Comparison of ENCODE assay signal across 8 cellular contexts in the genomic region with DNA sequence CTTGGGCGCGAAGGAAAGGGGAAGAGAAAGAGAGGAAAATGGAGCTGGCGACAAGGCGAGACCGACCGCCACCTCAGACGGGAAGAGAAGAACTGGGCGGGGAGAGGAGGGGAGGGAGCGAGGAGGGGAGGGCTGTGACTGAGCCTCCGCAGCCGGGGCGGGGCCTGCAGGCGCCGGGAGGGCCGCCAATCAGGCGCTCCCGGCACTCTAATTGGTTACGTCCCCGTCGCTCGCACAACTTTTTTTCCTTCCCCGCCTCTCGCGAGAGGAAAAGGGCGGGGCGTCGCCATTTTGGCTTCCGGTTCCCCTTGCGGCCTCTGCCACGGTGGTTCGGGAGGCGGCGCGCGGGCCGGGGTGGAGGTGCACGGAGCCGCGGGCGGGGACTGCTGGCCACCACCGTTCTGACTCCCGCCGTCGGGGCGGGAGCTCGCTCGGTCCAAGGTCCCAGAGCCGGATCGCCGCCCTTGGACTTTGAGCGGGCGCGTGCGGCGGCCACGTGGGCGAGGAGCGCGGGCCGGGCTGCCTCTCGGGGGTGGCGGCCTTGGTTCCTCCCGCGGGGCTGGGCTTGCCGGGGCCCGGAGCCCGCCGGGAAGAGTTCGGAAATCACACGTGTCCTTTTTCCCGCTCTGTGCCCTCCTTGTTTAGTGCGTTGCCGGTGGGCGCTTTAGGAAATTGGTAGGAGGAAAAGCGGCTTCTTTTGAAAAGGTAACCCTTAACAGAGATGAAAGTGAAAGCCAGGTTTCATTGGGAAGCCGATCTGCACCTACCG. TPM values are rescaled to one million over a fixed set of nuclear protein-coding genes. Genes with fewer than 3 reads are reported as not detected.
DNase-seq lines count a peak whose midpoint lies in the region; ATAC-seq and TF ChIP-seq lines count a peak whose summit lies in the region.

GDI2 (minus strand) TSS at position 94 of the 769 bp plus-strand sequence. CDS start 176 bp downstream, outside the sequence.

- TF ChIP-seq CTCF in DND-41 (IDR thresholded peaks at IDR 0.05; ENCODE audit: borderline replicate concordance, extremely low read depth, low read length, poor library complexity, severe bottlenecking), result no peak
- peak in 1 of 6 experiments; percentile 23 for TF ChIP-seq CTCF in Peyer's patch (IDR thresholded peaks at IDR 0.05)

- H3K27ac ChIP-seq in DND-41 (ENCODE audit: low read length) (peak within 1 kb of the TSS; percentile 99), KOPT-K1 (ENCODE audit: low read depth, low read length, poor library complexity, severe bottlenecking) (peak within 1 kb of the TSS; percentile 93), Peyer's patch (peak within 1 kb of the TSS; percentile 97 to 99 (median 98)), muscle layer of colon (ENCODE audit: low read depth, low read length) (peak within 1 kb of the TSS; percentile 87)

- H3K36me3 ChIP-seq in DND-41 (ENCODE audit: insufficient read depth, low read length) (peaks cover 7% of the 10 kb centered on the region), KOPT-K1 (ENCODE audit: insufficient read depth, low read length) (no peaks in the 10 kb centered on the region; the same call in 1 of the 2 replicates), Peyer's patch (no peaks in the 10 kb centered on the region), muscle layer of colon (ENCODE audit: insufficient read depth, low read length) (no peaks in the 10 kb centered on the region)

- H3K79me2 ChIP-seq in DND-41 (ENCODE audit: insufficient read depth, low read length), result peaks cover 61% of the 10 kb centered on the region

- H2AFZ ChIP-seq in DND-41 (ENCODE audit: low read depth, low read length), result peak within 1 kb of the TSS; percentile 90

- H3K4me3 ChIP-seq in DND-41 (ENCODE audit: low read depth in 1 of 2, low read length in 2 of 2), result peak within 1 kb of the TSS; percentile 93 to 96
- H3K4me3 ChIP-seq in Peyer's patch, result peak within 1 kb of the TSS; percentile 79 to 96 (median 88)
- H3K4me3 ChIP-seq in muscle layer of colon (ENCODE audit: low read depth in 1 of 2, low read length in 2 of 2), result peak within 1 kb of the TSS; percentile 76 to 92

- peak within 1 kb of the TSS; percentile 81 for H3K4me2 ChIP-seq in DND-41 (ENCODE audit: insufficient read depth, low read length)

- peak; percentile 94 to 95 for TF ChIP-seq POLR2A in Peyer's patch (IDR thresholded peaks at IDR 0.05)

- H3K9me3 ChIP-seq in DND-41 (ENCODE audit: insufficient read depth, low read length, severe bottlenecking) (no peaks in the 10 kb centered on the region), KOPT-K1 (ENCODE audit: insufficient read depth, low read length, poor library complexity, severe bottlenecking) (no peaks in the 10 kb centered on the region), Peyer's patch (no peaks in the 10 kb centered on the region), muscle layer of colon (ENCODE audit: low read length) (no peaks in the 10 kb centered on the region)

- DNase-seq in DND-41 (peak; percentile 96), Peyer's patch (peak; percentile 93 to 99 (median 98))
- DNase-seq in activated T-cell treated with anti-CD3 and anti-CD28 coated beads, Interleukin-2, amount 50 U/mL, for 48 hours, result peak; percentile 98
- peak; percentile 93 for DNase-seq in stimulated activated CD8-positive, alpha-beta memory T cell treated with anti-CD3 and anti-CD28 coated beads, Interleukin-7, amount 100 ng/mL, for 1 hour (ENCODE audit: low read depth in 2 of 2)

- peaks cover 45% of the 10 kb centered on the region for H3K4me1 ChIP-seq in DND-41 (ENCODE audit: insufficient read depth, low read length)
- peaks cover 0 to 43% (median 19%) of the 10 kb centered on the region in 4 donors for H3K4me1 ChIP-seq in Peyer's patch
- peaks cover 40% of the 10 kb centered on the region for H3K4me1 ChIP-seq in muscle layer of colon (ENCODE audit: insufficient read depth, low read length)

- ATAC-seq in DND-41 (ENCODE audit: insufficient read depth, low read depth), result peak; percentile 91
- peak; percentile 72 for ATAC-seq in GM21825 (IDR thresholded peaks at IDR 0.05; ENCODE audit: unreplicated experiment)
- ATAC-seq in esophagus mucosa, result peak; percentile 99

- H4K20me1 ChIP-seq in DND-41 (ENCODE audit: insufficient read depth, low read length), result peaks cover 36% of the 10 kb centered on the region

- H3K27me3 ChIP-seq in DND-41 (ENCODE audit: insufficient read depth, low read length, poor library complexity) (no peaks in the 10 kb centered on the region), Peyer's patch (no peaks in the 10 kb centered on the region), muscle layer of colon (ENCODE audit: control insufficient read depth in 1 of 2, insufficient read depth in 2 of 2, low read length in 2 of 2) (no peaks in the 10 kb centered on the region)

- H3K9ac ChIP-seq in DND-41 (ENCODE audit: low read depth, low read length) (peak within 1 kb of the TSS; percentile 99), muscle layer of colon (ENCODE audit: low read length) (peak within 1 kb of the TSS; percentile 92)

RNA-seq across cellular contexts. Expression of gene GDI2, which starts in this region (rescaled TPM):
- total RNA-seq in Peyer's patch (100 to 1,000 TPM; 182 to 326 (median 260) TPM), esophagus mucosa (164 TPM)

Comparison
In these comparisons a context has a peak if more than half of its experiments do, and no peak if none do; other contexts are left out.
1. Peak in every context shown above with its lines: DNase-seq, ATAC-seq, H3K4me3 ChIP-seq and H3K27ac ChIP-seq.